ENCODE assay signal across 8 cellular contexts in the genomic region with DNA sequence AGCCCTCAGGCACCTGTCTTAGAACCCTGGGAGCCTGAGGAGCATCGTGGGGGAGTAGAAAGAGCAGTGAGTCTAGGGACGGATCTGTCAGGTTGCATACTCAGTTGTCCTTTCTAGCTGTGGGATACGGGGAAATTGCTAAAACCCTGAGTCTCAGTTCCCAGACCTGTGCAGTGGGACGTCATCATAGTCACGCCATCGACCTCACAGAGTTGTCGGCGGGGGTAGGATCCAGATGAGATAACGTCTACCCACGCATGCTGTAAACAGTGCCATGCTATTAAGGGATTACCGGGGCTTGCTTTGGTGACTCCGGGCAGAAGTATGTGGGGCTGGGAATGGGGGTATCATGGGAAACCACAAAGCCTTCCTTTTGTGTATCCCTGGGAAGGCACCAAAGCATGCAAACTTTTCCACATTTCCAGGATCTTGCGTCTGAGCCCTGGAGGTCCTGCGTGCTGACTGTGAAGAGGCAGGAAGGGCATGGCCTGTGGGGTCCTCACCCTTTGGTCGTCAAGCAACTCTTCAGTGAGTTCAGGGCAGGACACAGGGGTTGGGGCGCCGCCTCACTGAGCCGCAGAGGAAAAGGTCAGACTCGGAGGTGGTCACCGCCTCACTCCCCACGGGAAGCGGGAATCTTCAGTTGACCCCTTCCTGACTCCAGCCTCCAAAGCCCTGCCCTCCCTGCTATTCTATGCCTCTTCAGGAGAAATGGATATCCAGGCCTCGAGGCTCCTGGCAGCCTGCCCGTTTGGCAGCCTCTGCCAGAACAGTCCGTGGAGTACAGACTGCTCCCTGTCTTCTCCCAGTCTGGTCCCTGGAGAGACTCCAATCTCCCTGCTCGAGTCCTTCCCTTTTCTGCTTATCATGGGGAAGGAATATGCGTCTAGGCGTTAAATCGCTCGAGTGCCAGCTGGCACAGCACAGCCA.
DNase-seq lines count a peak whose midpoint lies in the region; ATAC-seq and TF ChIP-seq lines count a peak whose summit lies in the region.

No MANE protein-coding gene starts in this region.

- H3K9me3 ChIP-seq in SJSA1 (replicated peaks) (no peaks in the 10 kb centered on the region), T-helper 17 cell (ENCODE audit: control insufficient read depth, low read length, poor library complexity, severe bottlenecking) (no peaks in the 10 kb centered on the region)

- intact Hi-C loops in activated naive CD4-positive, alpha-beta T cell treated with anti-CD3 and anti-CD28 coated beads for 36 hours (cut with micrococcal nuclease) = loop anchor here (5.0 kb wide), 1 partner anchor 929 kb away; the partner anchor contains the start of gene APBA1

- DNase-seq in HFFc6 (peak; percentile 97), SJSA1 (ENCODE audit: low read depth in 1 of 2, low spot score in 2 of 2) (peak; percentile 96 to 98), fibroblast of peridontal ligament (ENCODE audit: extremely low read depth) (peak; percentile 99), nucleus accumbens (lab: John Stamatoyannopoulos, UW) (peak; percentile 18 to 91 (median 74)), immature natural killer cell (no peak), T-helper 17 cell (no peak)
- no peak for DNase-seq in activated T-cell treated with anti-CD3 and anti-CD28 coated beads, Interleukin-2, amount 50 U/mL, for 4 hours
- DNase-seq in activated naive CD4-positive, alpha-beta T cell treated with anti-CD3 and anti-CD28 coated beads for 36 hours = no peak

- TF ChIP-seq CTCF in HFFc6 (IDR thresholded peaks at IDR 0.05) = no peak

- H3K36me3 ChIP-seq in SJSA1 = no peaks in the 10 kb centered on the region

- CTCF ChIA-PET in activated naive CD4-positive, alpha-beta T cell treated with anti-CD3 and anti-CD28 coated beads for 36 hours (lab: Charles Lee) = interaction anchor here (0.6 to 2.1 kb wide), 41 partner anchors 14 to 630 kb away, joined by 3 to 52 read pairs (median 5); no protein-coding TSS in a partner anchor

- H3K4me3 Mint-ChIP-seq in HFFc6 (peak overlapping the region; percentile 87), immature natural killer cell (no peak overlapping the region), T-helper 17 cell (no peak overlapping the region)
- no peak overlapping the region for H3K4me3 Mint-ChIP-seq in activated T-cell treated with anti-CD3 and anti-CD28 coated beads, Interleukin-2, amount 50 U/mL, for 4 hours
- no peak overlapping the region for H3K4me3 Mint-ChIP-seq in activated naive CD4-positive, alpha-beta T cell treated with anti-CD3 and anti-CD28 coated beads for 36 hours

- H3K27me3 ChIP-seq in SJSA1 (replicated peaks) = no peaks in the 10 kb centered on the region

- H3K4me1 Mint-ChIP-seq in HFFc6 (ENCODE audit: low read depth) = peaks cover 47% of the 10 kb centered on the region
- no peaks in the 10 kb centered on the region for H3K4me1 Mint-ChIP-seq in immature natural killer cell
- H3K4me1 Mint-ChIP-seq in activated T-cell treated with anti-CD3 and anti-CD28 coated beads, Interleukin-2, amount 50 U/mL, for 4 hours (ENCODE audit: low read depth) = no peaks in the 10 kb centered on the region
- peaks cover 8% of the 10 kb centered on the region for H3K4me1 Mint-ChIP-seq in activated naive CD4-positive, alpha-beta T cell treated with anti-CD3 and anti-CD28 coated beads for 36 hours (ENCODE audit: low read depth)
- H3K4me1 Mint-ChIP-seq in T-helper 17 cell = peaks cover 6% of the 10 kb centered on the region

- peaks cover 29% of the 10 kb centered on the region for H3K4me1 ChIP-seq in SJSA1 (replicated peaks)

- H3K27ac ChIP-seq in SJSA1 = peak overlapping the region; percentile 96

- H3K27me3 Mint-ChIP-seq in HFFc6 (ENCODE audit: insufficient read depth) (no peaks in the 10 kb centered on the region; the same call in 1 of the 2 replicates), immature natural killer cell (ENCODE audit: low read depth in 3 of 3) (peaks cover 0 to 2% (median 0%) of the 10 kb centered on the region in 3 donors), T-helper 17 cell (no peaks in the 10 kb centered on the region)
- no peaks in the 10 kb centered on the region for H3K27me3 Mint-ChIP-seq in activated T-cell treated with anti-CD3 and anti-CD28 coated beads, Interleukin-2, amount 50 U/mL, for 4 hours (ENCODE audit: low read depth)
- no peaks in the 10 kb centered on the region for H3K27me3 Mint-ChIP-seq in activated naive CD4-positive, alpha-beta T cell treated with anti-CD3 and anti-CD28 coated beads for 36 hours (ENCODE audit: low read depth)

- H3K36me3 Mint-ChIP-seq in HFFc6 (ENCODE audit: low read depth) = no peaks in the 10 kb centered on the region
- H3K36me3 Mint-ChIP-seq in immature natural killer cell = no peaks in the 10 kb centered on the region
- no peaks in the 10 kb centered on the region for H3K36me3 Mint-ChIP-seq in activated T-cell treated with anti-CD3 and anti-CD28 coated beads, Interleukin-2, amount 50 U/mL, for 4 hours (ENCODE audit: insufficient read depth)
- no peaks in the 10 kb centered on the region for H3K36me3 Mint-ChIP-seq in activated naive CD4-positive, alpha-beta T cell treated with anti-CD3 and anti-CD28 coated beads for 36 hours (ENCODE audit: low read depth)
- no peaks in the 10 kb centered on the region for H3K36me3 Mint-ChIP-seq in T-helper 17 cell (ENCODE audit: low read depth)

- H3K27ac Mint-ChIP-seq in HFFc6 (peak overlapping the region; percentile 99), immature natural killer cell (no peak overlapping the region), T-helper 17 cell (no peak overlapping the region)
- no peak overlapping the region for H3K27ac Mint-ChIP-seq in activated naive CD4-positive, alpha-beta T cell treated with anti-CD3 and anti-CD28 coated beads for 36 hours

- no peak for ATAC-seq in activated T-cell treated with anti-CD3 and anti-CD28 coated beads, Interleukin-2, amount 50 U/mL, for 4 hours
- no peak for ATAC-seq in T-helper 17 cell

- H3K9me3 Mint-ChIP-seq in HFFc6 (no peaks in the 10 kb centered on the region), immature natural killer cell (no peaks in the 10 kb centered on the region)
- H3K9me3 Mint-ChIP-seq in activated T-cell treated with anti-CD3 and anti-CD28 coated beads, Interleukin-2, amount 50 U/mL, for 4 hours = no peaks in the 10 kb centered on the region
- no peaks in the 10 kb centered on the region for H3K9me3 Mint-ChIP-seq in activated naive CD4-positive, alpha-beta T cell treated with anti-CD3 and anti-CD28 coated beads for 36 hours

- H3K4me3 ChIP-seq in SJSA1 = peak overlapping the region; percentile 15

Comparison
In these comparisons a context has a peak if more than half of its experiments do, and no peak if none do; other contexts are left out.
1. DNase-seq: peak in HFFc6 (single experiment), SJSA1 (2 of 2), fibroblast of peridontal ligament (single experiment) and nucleus accumbens (56 of 56); none in immature natural killer cell (0 of 3), activated T-cell treated with anti-CD3 and anti-CD28 coated beads, Interleukin-2, amount 50 U/mL, for 4 hours (single experiment), activated naive CD4-positive, alpha-beta T cell treated with anti-CD3 and anti-CD28 coated beads for 36 hours (single experiment) and T-helper 17 cell (0 of 3).